Comparison of ENCODE assay signal across 31 cellular contexts in genomic region chr6:166567813-166568212, GRCh38. TPM values are rescaled to one million over a fixed set of nuclear protein-coding genes. Genes with fewer than 3 reads are reported as not detected.
DNase-seq lines count a peak whose midpoint lies in the region; ATAC-seq and TF ChIP-seq lines count a peak whose summit lies in the region.
"Had no signal": no experiment of that assay in that cellular context is flagged by ENCODE, and none has a peak within 500 bp of the region (broad histone marks: within the 10 kb centered on the region; RNA-seq: fewer than 3 reads in every experiment).

No MANE protein-coding gene starts in this region.

- no peaks in the 10 kb centered on the region for H3K79me2 ChIP-seq in PC-3 (ENCODE audit: low read length)

- no peaks in the 10 kb centered on the region for H3K27me3 Mint-ChIP-seq in chondrocyte (ENCODE audit: low read depth)
- H3K27me3 Mint-ChIP-seq: activated CD8-positive, alpha-beta memory T cell treated with anti-CD3 and anti-CD28 coated beads, Interleukin-2, amount 10 ng/mL, durations not matched to agents 7 days and 5 days; IgD-negative memory B cell; T-helper 17 cell had no signal

- POLR2A ChIA-PET in PC-3 (lab: Charles Lee; ENCODE audit: unreplicated experiment): no interaction called here

- H3K79me1 ChIP-seq in mesenchymal stem cell (replicated peaks; ENCODE audit: low read length, poor library complexity, severe bottlenecking): peaks cover 4% of the 10 kb centered on the region

- no peak overlapping the region for H3K14ac ChIP-seq in mesenchymal stem cell (ENCODE audit: low read length in 2 of 2)

- TF ChIP-seq POLR2A in uterus (IDR thresholded peaks at IDR 0.05): no peak

- H2AFZ ChIP-seq in PC-3 (ENCODE audit: low read length) (no peak overlapping the region), mesenchymal stem cell (ENCODE audit: low read depth, low read length) (no peak overlapping the region)

- no peak overlapping the region for H2BK5ac ChIP-seq in mesenchymal stem cell (ENCODE audit: low read depth, low read length, poor library complexity, severe bottlenecking)

- peaks cover 64% of the 10 kb centered on the region for H3K4me1 Mint-ChIP-seq in chondrocyte (ENCODE audit: low read depth)
- H3K4me1 Mint-ChIP-seq: activated naive CD8-positive, alpha-beta T cell treated with anti-CD3 and anti-CD28 coated beads, Interleukin-2, amount 10 ng/mL, durations not matched to agents 7 days and 5 days had no signal

- no peaks in the 10 kb centered on the region for H3F3A ChIP-seq in PC-3 (ENCODE audit: low read length, unreplicated experiment)

- TF ChIP-seq CTCF in PC-3 (conservative IDR thresholded peaks at IDR 0.05; ENCODE audit: low read depth, low read length) (no peak), chondrocyte (IDR thresholded peaks at IDR 0.05) (no peak), uterus (IDR thresholded peaks at IDR 0.05) (no peak)

- H4K20me1 ChIP-seq in PC-3 (ENCODE audit: low read length): no peaks in the 10 kb centered on the region

- H3K36me3 Mint-ChIP-seq in chondrocyte (ENCODE audit: low read depth): peaks cover 11% of the 10 kb centered on the region
- H3K36me3 Mint-ChIP-seq: activated CD8-positive, alpha-beta memory T cell treated with anti-CD3 and anti-CD28 coated beads, Interleukin-2, amount 10 ng/mL, durations not matched to agents 7 days and 5 days; activated naive CD8-positive, alpha-beta T cell treated with anti-CD3 and anti-CD28 coated beads, Interleukin-2, amount 10 ng/mL, durations not matched to agents 7 days and 5 days; CD14-positive monocyte; immature natural killer cell had no signal

- H2BK120ac ChIP-seq in mesenchymal stem cell (ENCODE audit: low read depth, low read length): peak overlapping the region; percentile 52

- H4K91ac ChIP-seq in mesenchymal stem cell (ENCODE audit: low read length): peak overlapping the region; percentile 14

- H3K4me1 ChIP-seq in PC-3 (ENCODE audit: insufficient read depth, low read length): peaks cover 31% of the 10 kb centered on the region
- peaks cover 33% of the 10 kb centered on the region for H3K4me1 ChIP-seq in mesenchymal stem cell (ENCODE audit: control insufficient read depth, insufficient read depth, low read depth, low read length)
- peaks cover 0 to 9% of the 10 kb centered on the region in 2 donors for H3K4me1 ChIP-seq in uterus

- H3K9me3 ChIP-seq in PC-3 (ENCODE audit: low read length) (no peaks in the 10 kb centered on the region), mesenchymal stem cell (ENCODE audit: control insufficient read depth, low read length) (no peaks in the 10 kb centered on the region), uterus (no peaks in the 10 kb centered on the region)
- H3K9me3 ChIP-seq: ascending aorta, esophagus squamous epithelium, tibial artery had no signal

- DNase-seq in PC-3: no peak
- no peak for DNase-seq in chondrocyte (ENCODE audit: low spot score)
- no peak for DNase-seq in mesenchymal stem cell
- DNase-seq in uterus: no peak
- DNase-seq in anterior cingulate cortex (lab: John Stamatoyannopoulos, UW): no peak
- no peak for DNase-seq in NCI-H2171 treated with DMSO at 0.1 percent for 48 hours (lab: John Stamatoyannopoulos, UW)
- no peak for DNase-seq in ureter (ENCODE audit: low spot score)
- DNase-seq: activated CD8-positive, alpha-beta memory T cell treated with anti-CD3 and anti-CD28 coated beads, Interleukin-2, amount 10 ng/mL, durations not matched to agents 7 days and 5 days; activated gamma-delta T cell treated with Interleukin-2 at 50 U/mL for 16 hours; activated naive CD8-positive, alpha-beta T cell treated with anti-CD3 and anti-CD28 coated beads, Interleukin-2, amount 10 ng/mL, durations not matched to agents 7 days and 5 days; activated T-cell treated with anti-CD3 and anti-CD28 coated beads, Interleukin-2, amount 50 U/mL, for 4 hours; DMS79; esophagus squamous epithelium; hypothalamus; immature natural killer cell; NCI-H1048; NCI-H187; NCI-H2171; NCI-H510A treated with DMSO at 0.1 percent for 48 hours; right cardiac atrium; RPMI8226; stimulated activated CD4-positive, alpha-beta T cell treated with anti-CD3 and anti-CD28 coated beads, Interleukin-12 subunit alpha, Interleukin-12 subunit beta, amount 100 ng/mL, for 4 hours; stimulated activated CD4-positive, alpha-beta T cell treated with anti-CD3 and anti-CD28 coated beads, Interleukin-4, amount 100 ng/mL, for 1 hour; T-helper 17 cell; tibial artery had no signal

- H3K36me3 ChIP-seq in PC-3 (ENCODE audit: low read depth, low read length) (no peaks in the 10 kb centered on the region), mesenchymal stem cell (ENCODE audit: control insufficient read depth in 1 of 2, insufficient read depth in 2 of 2, low read depth in 1 of 2, low read length in 2 of 2) (no peaks in the 10 kb centered on the region), uterus (no peaks in the 10 kb centered on the region)
- H3K36me3 ChIP-seq: ascending aorta had no signal

- no peaks in the 10 kb centered on the region for H3K9me3 Mint-ChIP-seq in chondrocyte (ENCODE audit: low read depth)
- H3K9me3 Mint-ChIP-seq: activated naive CD8-positive, alpha-beta T cell treated with anti-CD3 and anti-CD28 coated beads, Interleukin-2, amount 10 ng/mL, durations not matched to agents 7 days and 5 days; activated T-cell treated with anti-CD3 and anti-CD28 coated beads, Interleukin-2, amount 50 U/mL, for 4 hours; dendritic cell treated with granulocyte-macrophage colony-stimulating factor and Interleukin-4, amounts not matched to agents 40 ng/mL and 50 ng/mL, for 4 days; IgD-negative memory B cell; immature natural killer cell; neural crest cell had no signal

- H3K9ac ChIP-seq in PC-3 (ENCODE audit: low read length) (peak overlapping the region; percentile 31; the same call in 1 of the 2 replicates), mesenchymal stem cell (ENCODE audit: low read length) (no peak overlapping the region)

- peak overlapping the region in 1 of 2 experiments; percentile 52 for H3K18ac ChIP-seq in mesenchymal stem cell (ENCODE audit: low read depth in 1 of 2, low read length in 2 of 2)

- H2AK5ac ChIP-seq in mesenchymal stem cell (ENCODE audit: low read length, severe bottlenecking): no peak overlapping the region

- H3K27me3 ChIP-seq in PC-3 (ENCODE audit: low read length) (no peaks in the 10 kb centered on the region), mesenchymal stem cell (ENCODE audit: control insufficient read depth in 1 of 2, insufficient read depth in 1 of 2, low read length in 2 of 2) (no peaks in the 10 kb centered on the region), uterus (no peaks in the 10 kb centered on the region)
- H3K27me3 ChIP-seq: ascending aorta, esophagus squamous epithelium, tibial artery had no signal

- H4K8ac ChIP-seq in mesenchymal stem cell (ENCODE audit: low read length): peak overlapping the region; percentile 12

- no peak overlapping the region for H3K23ac ChIP-seq in mesenchymal stem cell (ENCODE audit: low read length in 2 of 2)

- H2BK15ac ChIP-seq in mesenchymal stem cell (ENCODE audit: low read depth, poor library complexity, severe bottlenecking): no peak overlapping the region

- no TSS peak for BruUV-seq in PC-3 (replicated peaks; lab: Mats Ljungman, UMichigan)

- 82% methylated on average over 8 of the region's 8 CpGs for WGBS in mesenchymal stem cell

- H3K27ac ChIP-seq in PC-3 (ENCODE audit: low read length) (peak overlapping the region; percentile 74), mesenchymal stem cell (ENCODE audit: low read length, poor library complexity, severe bottlenecking) (no peak overlapping the region), uterus (peak overlapping the region; percentile 23 to 43)
- H3K27ac ChIP-seq: ascending aorta, esophagus squamous epithelium, SK-N-MC, tibial artery had no signal

- ATAC-seq in PC-3: no peak
- ATAC-seq: activated CD8-positive, alpha-beta memory T cell treated with anti-CD3 and anti-CD28 coated beads, Interleukin-2, amount 10 ng/mL, durations not matched to agents 7 days and 5 days; activated T-cell treated with anti-CD3 and anti-CD28 coated beads, Interleukin-2, amount 50 U/mL, for 4 hours; T-helper 17 cell had no signal

- peak overlapping the region in 1 of 2 experiments; percentile 12 for H3K4ac ChIP-seq in mesenchymal stem cell (ENCODE audit: low read depth in 1 of 2, low read length in 2 of 2)

- H3K27ac Mint-ChIP-seq in chondrocyte (ENCODE audit: unreplicated experiment): peak overlapping the region; percentile 91
- H3K27ac Mint-ChIP-seq: activated CD8-positive, alpha-beta memory T cell treated with anti-CD3 and anti-CD28 coated beads, Interleukin-2, amount 10 ng/mL, durations not matched to agents 7 days and 5 days; activated naive CD8-positive, alpha-beta T cell treated with anti-CD3 and anti-CD28 coated beads, Interleukin-2, amount 10 ng/mL, durations not matched to agents 7 days and 5 days; dendritic cell treated with granulocyte-macrophage colony-stimulating factor and Interleukin-4, amounts not matched to agents 40 ng/mL and 50 ng/mL, for 4 days; IgD-negative memory B cell; T-helper 17 cell had no signal

- H3K4me3 Mint-ChIP-seq in chondrocyte (ENCODE audit: unreplicated experiment): no peak overlapping the region
- H3K4me3 Mint-ChIP-seq: activated CD8-positive, alpha-beta memory T cell treated with anti-CD3 and anti-CD28 coated beads, Interleukin-2, amount 10 ng/mL, durations not matched to agents 7 days and 5 days; activated naive CD8-positive, alpha-beta T cell treated with anti-CD3 and anti-CD28 coated beads, Interleukin-2, amount 10 ng/mL, durations not matched to agents 7 days and 5 days; activated T-cell treated with anti-CD3 and anti-CD28 coated beads, Interleukin-2, amount 50 U/mL, for 4 hours; CD14-positive monocyte; dendritic cell treated with granulocyte-macrophage colony-stimulating factor and Interleukin-4, amounts not matched to agents 40 ng/mL and 50 ng/mL, for 4 days; IgD-negative memory B cell; immature natural killer cell; neural crest cell; T-helper 17 cell had no signal

- peak overlapping the region; percentile 20 to 61 for H2BK12ac ChIP-seq in mesenchymal stem cell (ENCODE audit: low read length in 2 of 2)

- CTCF ChIA-PET in PC-3 (lab: Charles Lee): interaction anchor here (1.2 kb wide), 1 partner anchor 11 kb away, joined by 3 read pairs; no protein-coding TSS in a partner anchor

- intact Hi-C loops in PC-3 (cut with micrococcal nuclease): no loop called here
- intact Hi-C loops in uterus (cut with DNase I; ENCODE audit: low total_unique reads): no loop called here

- H3K4me3 ChIP-seq in PC-3 (ENCODE audit: low read length) (no peak overlapping the region), mesenchymal stem cell (ENCODE audit: insufficient read depth in 1 of 2, low read depth in 1 of 2, low read length in 2 of 2) (no peak overlapping the region), uterus (no peak overlapping the region)
- H3K4me3 ChIP-seq: ascending aorta, esophagus squamous epithelium, SK-N-MC, tibial artery had no signal

- H3K4me2 ChIP-seq in PC-3 (ENCODE audit: low read length): peak overlapping the region; percentile 20; the same call in 1 of the 2 replicates
- no peak overlapping the region for H3K4me2 ChIP-seq in mesenchymal stem cell (ENCODE audit: low read length, poor library complexity, severe bottlenecking)

- no peaks in the 10 kb centered on the region for H3K9me2 ChIP-seq in PC-3 (replicated peaks; ENCODE audit: low read length)

RNA-seq across cellular contexts. Expression of gene RAMACL, which starts 18.7 kb away (rescaled TPM):
- total RNA-seq in PC-3 (2014; rRNA removed): 0.26 and 0.92 TPM in 2 replicates
- total RNA-seq in chondrocyte: 1.7 to 4.8 TPM (median 2.4 TPM) in 3 replicates
- 0.43 TPM for polyA plus RNA-seq in mesenchymal stem cell (2013, experiment 1 of 2)
- 0.37 TPM for polyA plus RNA-seq in mesenchymal stem cell (2013, experiment 2 of 2)
- 1 to 10 TPM in 3 of 4 donors, not detected in 1; 1.5 to 8.1 (median 1.8) TPM for total RNA-seq in uterus
- 7.8 TPM for total RNA-seq in ureter
- total RNA-seq: ascending aorta had no signal

RNA-seq across cellular contexts. Expression of gene RPS6KA2, which starts 59.2 kb away (rescaled TPM):
- total RNA-seq in PC-3 (2014; rRNA removed) (5.1 and 7.9 TPM in 2 replicates), chondrocyte (124 to 147 TPM (median 127 TPM) in 3 replicates), uterus (10 to 100 TPM; 34.0 to 78.4 (median 55.8) TPM), ureter (85.3 TPM)
- polyA plus RNA-seq in mesenchymal stem cell (2013, experiment 1 of 2): 141 TPM
- polyA plus RNA-seq in mesenchymal stem cell (2013, experiment 2 of 2): 139 TPM
